ENCODE assay signal across 32 cellular contexts in the genomic region with DNA sequence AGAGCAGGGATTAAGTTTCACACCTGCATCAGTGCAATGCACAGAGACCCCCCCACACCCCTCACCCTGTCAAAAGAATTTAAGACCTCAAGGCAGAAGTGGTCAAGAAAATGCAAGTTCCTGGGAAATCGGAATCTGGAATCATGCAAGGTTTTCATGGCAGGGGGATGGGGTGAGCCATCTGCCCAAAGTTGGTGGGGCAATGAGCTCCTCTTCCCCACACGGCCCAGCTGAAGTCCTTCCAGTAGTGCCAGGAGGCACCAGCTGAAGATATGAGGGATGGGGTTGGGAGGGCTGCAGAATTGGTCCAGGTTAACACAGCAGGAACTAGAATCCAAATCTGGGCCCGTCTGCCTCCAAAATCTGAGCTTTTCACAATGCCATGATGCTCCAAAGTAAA. TPM values are rescaled to one million over a fixed set of nuclear protein-coding genes. Genes with fewer than 3 reads are reported as not detected.
"Had no signal": no experiment of that assay in that cellular context is flagged by ENCODE, and none has a peak within 500 bp of the region (broad histone marks: within the 10 kb centered on the region; RNA-seq: fewer than 3 reads in every experiment).

No MANE protein-coding gene starts in this region.

- H3K36me3 ChIP-seq: ovary, right lobe of liver, sigmoid colon, stomach, thoracic aorta, thyroid gland, tibial nerve, upper lobe of left lung, vagina had no signal

- H3K27ac Mint-ChIP-seq: naive thymus-derived CD8-positive, alpha-beta T cell; natural killer cell treated with Interleukin-12 subunit alpha and Interleukin-12 subunit beta and Interleukin-15 and Interleukin-18, amount 100 ng/mL, for 72 hours; nephron progenitor cell; progenitor cell of endocrine pancreas; stimulated activated naive B cell treated with anti-CD40 and anti-IgM and Interleukin-4, amounts not matched to agents 10 μg/mL and 1 μg/mL and 100 μg/mL, for 72 hours; stimulated activated naive CD8-positive, alpha-beta T cell treated with anti-CD3 and anti-CD28 coated beads, Interleukin-15, Interleukin-2, amounts not matched to agents 100 ng/mL and 50 ng/mL, for 24 hours had no signal

- H3K4me1 Mint-ChIP-seq: neural crest cell had no signal

- H3K79me2 ChIP-seq: parathyroid adenoma had no signal

- H3K4me3 Mint-ChIP-seq: naive thymus-derived CD8-positive, alpha-beta T cell; natural killer cell treated with Interleukin-12 subunit alpha and Interleukin-12 subunit beta and Interleukin-15 and Interleukin-18, amount 100 ng/mL, for 72 hours; nephron progenitor cell; neural crest cell; stimulated activated effector memory CD8-positive, alpha-beta T cell treated with anti-CD3 and anti-CD28 coated beads, Interleukin-12 subunit alpha, Interleukin-12 subunit beta, amount 100 ng/mL, for 72 hours; stimulated activated naive B cell treated with anti-CD40 and anti-IgM and Interleukin-4, amounts not matched to agents 10 μg/mL and 1 μg/mL and 100 μg/mL, for 72 hours; stimulated activated naive CD8-positive, alpha-beta T cell treated with anti-CD3 and anti-CD28 coated beads, Interleukin-15, Interleukin-2, amounts not matched to agents 100 ng/mL and 50 ng/mL, for 24 hours had no signal

- H3K4me1 ChIP-seq: psoas muscle, right lobe of liver, sigmoid colon, stomach, thyroid gland, tibial nerve, upper lobe of left lung, vagina had no signal

- H3K9ac ChIP-seq: parathyroid adenoma had no signal

- ATAC-seq: naive thymus-derived CD8-positive, alpha-beta T cell; natural killer cell treated with Interleukin-12 subunit alpha and Interleukin-12 subunit beta and Interleukin-15 and Interleukin-18, amount 100 ng/mL, for 72 hours; psoas muscle; right cardiac atrium; right lobe of liver; stimulated activated effector memory CD8-positive, alpha-beta T cell treated with anti-CD3 and anti-CD28 coated beads, Interleukin-12 subunit alpha, Interleukin-12 subunit beta, amount 100 ng/mL, for 72 hours; stimulated activated naive B cell treated with anti-CD40 and anti-IgM and Interleukin-4, amounts not matched to agents 10 μg/mL and 1 μg/mL and 100 μg/mL, for 72 hours had no signal

- H3K27ac ChIP-seq: ovary, parathyroid adenoma, psoas muscle, right lobe of liver, sigmoid colon, stomach, thoracic aorta, thyroid gland, tibial nerve, upper lobe of left lung, vagina had no signal

- FAIRE-seq: small intestine, urothelium cell line had no signal

- H3K27me3 ChIP-seq: ovary, right lobe of liver, sigmoid colon, thyroid gland, tibial nerve, upper lobe of left lung, vagina had no signal

- H3K9me3 ChIP-seq: ovary, psoas muscle, right lobe of liver, sigmoid colon, stomach, thoracic aorta, thyroid gland, tibial nerve, upper lobe of left lung, vagina had no signal

- H3K9me3 Mint-ChIP-seq: naive thymus-derived CD8-positive, alpha-beta T cell; nephron progenitor cell; neural crest cell; stimulated activated effector memory CD8-positive, alpha-beta T cell treated with anti-CD3 and anti-CD28 coated beads, Interleukin-12 subunit alpha, Interleukin-12 subunit beta, amount 100 ng/mL, for 72 hours; stimulated activated naive B cell treated with anti-CD40 and anti-IgM and Interleukin-4, amounts not matched to agents 10 μg/mL and 1 μg/mL and 100 μg/mL, for 72 hours; stimulated activated naive CD8-positive, alpha-beta T cell treated with anti-CD3 and anti-CD28 coated beads, Interleukin-15, Interleukin-2, amounts not matched to agents 100 ng/mL and 50 ng/mL, for 24 hours had no signal

- DNase-seq: naive thymus-derived CD8-positive, alpha-beta T cell; nephron progenitor cell; occipital lobe; ovary; posterior cingulate gyrus; psoas muscle; right cardiac atrium; right lobe of liver; sigmoid colon; small intestine; stimulated activated CD4-positive, alpha-beta T cell treated with anti-CD3 and anti-CD28 coated beads, Interleukin-15, amount 100 ng/mL, for 24 hours; stimulated activated CD4-positive, alpha-beta T cell treated with anti-CD3 and anti-CD28 coated beads, Interleukin-2, amount 100 ng/mL, for 24 hours; stimulated activated CD4-positive, alpha-beta T cell treated with anti-CD3 and anti-CD28 coated beads, Interleukin-2, amount 100 ng/mL, for 48 hours; stimulated activated CD4-positive, alpha-beta T cell treated with anti-CD3 and anti-CD28 coated beads, Interleukin-4, amount 100 ng/mL, for 24 hours; stimulated activated naive B cell treated with anti-CD40 and anti-IgM and Interleukin-4, amounts not matched to agents 10 μg/mL and 1 μg/mL and 100 μg/mL, for 72 hours; stimulated activated naive CD4-positive, alpha-beta T cell treated with Interleukin-2 at 50 U/mL for 16 hours; stomach; thyroid gland; trophoblast cell; upper lobe of left lung had no signal

- H3K36me3 Mint-ChIP-seq: naive thymus-derived CD8-positive, alpha-beta T cell; natural killer cell treated with Interleukin-12 subunit alpha and Interleukin-12 subunit beta and Interleukin-15 and Interleukin-18, amount 100 ng/mL, for 72 hours; stimulated activated effector memory CD8-positive, alpha-beta T cell treated with anti-CD3 and anti-CD28 coated beads, Interleukin-12 subunit alpha, Interleukin-12 subunit beta, amount 100 ng/mL, for 72 hours; stimulated activated naive B cell treated with anti-CD40 and anti-IgM and Interleukin-4, amounts not matched to agents 10 μg/mL and 1 μg/mL and 100 μg/mL, for 72 hours had no signal

- H3K4me3 ChIP-seq: ovary, psoas muscle, right lobe of liver, sigmoid colon, stomach, thoracic aorta, thyroid gland, tibial nerve, upper lobe of left lung, vagina had no signal

RNA-seq across cellular contexts. Expression of a gene that starts 25.0 kb away (rescaled TPM):
- total RNA-seq: osteoblast, progenitor cell of endocrine pancreas, renal cortical epithelial cell had no signal
